9 cellular contexts compared by ENCODE assay signal in the genomic region with DNA sequence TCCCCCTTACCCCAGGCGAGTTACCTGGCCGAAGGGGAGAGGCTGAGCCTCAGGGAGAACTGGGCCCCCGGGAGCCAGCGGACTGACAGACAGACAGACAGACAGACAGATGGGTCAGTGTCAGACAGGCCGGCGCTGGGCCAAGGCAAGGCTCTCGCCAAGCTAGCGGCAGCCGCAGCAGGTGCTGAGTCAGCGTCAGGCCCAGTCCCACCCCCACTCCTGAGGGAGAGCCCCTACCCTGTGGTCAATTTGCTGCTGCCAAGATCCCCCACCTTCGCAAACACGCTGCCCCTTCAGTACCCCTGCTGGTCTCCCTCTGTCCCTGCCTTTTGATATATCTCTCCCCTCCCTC. TPM values are rescaled to one million over a fixed set of nuclear protein-coding genes. Genes with fewer than 3 reads are reported as not detected.
DNase-seq lines count a peak whose midpoint lies in the region; ATAC-seq and TF ChIP-seq lines count a peak whose summit lies in the region.
"Had no signal": no experiment of that assay in that cellular context is flagged by ENCODE, and none has a peak within 500 bp of the region (broad histone marks: within the 10 kb centered on the region; RNA-seq: fewer than 3 reads in every experiment).

No MANE protein-coding gene starts in this region.

- H3K4me1 ChIP-seq in NT2/D1 (ENCODE audit: insufficient read depth, insufficient read length) (peaks cover 9% of the 10 kb centered on the region), neural progenitor cell (peaks cover 26% of the 10 kb centered on the region)

- no peaks in the 10 kb centered on the region for H4K20me1 ChIP-seq in neural progenitor cell (ENCODE audit: low read depth)

- DNase-seq in GM12864 (ENCODE audit: low read depth) (no peak), NT2/D1 (ENCODE audit: low read depth, low spot score) (no peak), dermis blood vessel endothelial cell (peak; percentile 25), neural progenitor cell (ENCODE audit: low spot score) (peak; percentile 66), MV-4-11 (lab: John Stamatoyannopoulos, UW) (no peak), SKM-1 (lab: John Stamatoyannopoulos, UW; ENCODE audit: unreplicated experiment) (no peak)

- H3K27ac Mint-ChIP-seq in neural progenitor cell: peak overlapping the region; percentile 99

- H3K9me3 ChIP-seq in NT2/D1 (ENCODE audit: insufficient read depth, low read length): no peaks in the 10 kb centered on the region
- H3K9me3 ChIP-seq in neural progenitor cell (ENCODE audit: low read depth): no peaks in the 10 kb centered on the region

- H2AFZ ChIP-seq in neural progenitor cell (replicated peaks): peak overlapping the region; percentile 81

- H3K4me2 ChIP-seq in neural progenitor cell: peak overlapping the region; percentile 93

- H3K9ac ChIP-seq in NT2/D1 (ENCODE audit: insufficient read length, low read depth) (peak overlapping the region; percentile 93), neural progenitor cell (no peak overlapping the region)

- H3K27me3 Mint-ChIP-seq in neural progenitor cell (ENCODE audit: insufficient read depth, low read depth): peaks cover 33% of the 10 kb centered on the region

- H3K4me1 Mint-ChIP-seq in neural progenitor cell: peaks cover 56% of the 10 kb centered on the region

- no peaks in the 10 kb centered on the region for H3K9me3 Mint-ChIP-seq in neural progenitor cell

- H3K27ac ChIP-seq in neural progenitor cell: no peak overlapping the region

- TF ChIP-seq CTCF in GM12864 (IDR thresholded peaks at IDR 0.05; ENCODE audit: low read depth, low read length, missing control alignments) (no peak), neural progenitor cell (IDR thresholded peaks at IDR 0.05) (peak; percentile 13)

- peaks cover 57% of the 10 kb centered on the region for H3F3A ChIP-seq in neural progenitor cell (ENCODE audit: low read depth)

- H3K4me3 ChIP-seq in GM12864 (ENCODE audit: low read depth, low read length) (peak overlapping the region; percentile 45), NT2/D1 (ENCODE audit: insufficient read length, low read depth) (peak overlapping the region; percentile 81), neural progenitor cell (peak overlapping the region; percentile 74)

- H3K36me3 ChIP-seq in NT2/D1 (ENCODE audit: insufficient read depth, insufficient read length, low read length) (no peaks in the 10 kb centered on the region), neural progenitor cell (no peaks in the 10 kb centered on the region)

- H3K36me3 Mint-ChIP-seq in neural progenitor cell: no peaks in the 10 kb centered on the region

- H3K4me3 Mint-ChIP-seq in neural progenitor cell: peak overlapping the region; percentile 96

- H3K27me3 ChIP-seq in NT2/D1 (ENCODE audit: insufficient read depth, insufficient read length) (peaks cover 60% of the 10 kb centered on the region), neural progenitor cell (peaks cover 65% of the 10 kb centered on the region)

- H3K79me2 ChIP-seq in neural progenitor cell (ENCODE audit: low read depth): no peaks in the 10 kb centered on the region

- no peak for ATAC-seq in HG03025 (IDR thresholded peaks at IDR 0.05; ENCODE audit: low FRiP score, unreplicated experiment)
- no peak for ATAC-seq in HG03521 (IDR thresholded peaks at IDR 0.05; ENCODE audit: unreplicated experiment)

RNA-seq across cellular contexts. Expression of gene FGF11, which starts 1.5 kb away (rescaled TPM):
- total RNA-seq in dermis blood vessel endothelial cell (0.28 and 0.51 TPM in 2 replicates), neural progenitor cell (ENCODE audit: low replicate concordance) (7.6 and 14.9 TPM in 2 replicates)

RNA-seq across cellular contexts. Expression of gene CHRNB1, which starts 4.1 kb away (rescaled TPM):
- total RNA-seq in dermis blood vessel endothelial cell (4.6 and 5.8 TPM in 2 replicates), neural progenitor cell (ENCODE audit: low replicate concordance) (7.4 and 7.5 TPM in 2 replicates)

RNA-seq across cellular contexts. Expression of gene TMEM102, which starts 5.6 kb away (rescaled TPM):
- total RNA-seq in dermis blood vessel endothelial cell: 11.3 and 12.9 TPM in 2 replicates
- total RNA-seq in neural progenitor cell (ENCODE audit: low replicate concordance): 1.0 and 1.6 TPM in 2 replicates

RNA-seq across cellular contexts. Expression of gene SPEM3, which starts 12.1 kb away (rescaled TPM):
- not detected in 2 replicates for total RNA-seq in dermis blood vessel endothelial cell
- not detected in 2 replicates for total RNA-seq in neural progenitor cell (ENCODE audit: low replicate concordance)
- total RNA-seq: NCI-H460 had no signal

RNA-seq across cellular contexts. Expression of gene SPEM2, which starts 15.4 kb away (rescaled TPM):
- total RNA-seq in dermis blood vessel endothelial cell (not detected in 2 replicates), neural progenitor cell (ENCODE audit: low replicate concordance) (not detected in 2 replicates)
- total RNA-seq: NCI-H460 had no signal

Comparison
In these comparisons a context has a peak if more than half of its experiments do, and no peak if none do; other contexts are left out.
1. DNase-seq: peak in dermis blood vessel endothelial cell (single experiment) and neural progenitor cell (single experiment); none in GM12864 (single experiment), NT2/D1 (single experiment), MV-4-11 (single experiment) and SKM-1 (single experiment).
2. Peak in every context shown above with its lines, with median percentiles within 50 percentile points of each other: H3K4me3 ChIP-seq.